ENCODE assay signal across 15 cellular contexts in the genomic region with DNA sequence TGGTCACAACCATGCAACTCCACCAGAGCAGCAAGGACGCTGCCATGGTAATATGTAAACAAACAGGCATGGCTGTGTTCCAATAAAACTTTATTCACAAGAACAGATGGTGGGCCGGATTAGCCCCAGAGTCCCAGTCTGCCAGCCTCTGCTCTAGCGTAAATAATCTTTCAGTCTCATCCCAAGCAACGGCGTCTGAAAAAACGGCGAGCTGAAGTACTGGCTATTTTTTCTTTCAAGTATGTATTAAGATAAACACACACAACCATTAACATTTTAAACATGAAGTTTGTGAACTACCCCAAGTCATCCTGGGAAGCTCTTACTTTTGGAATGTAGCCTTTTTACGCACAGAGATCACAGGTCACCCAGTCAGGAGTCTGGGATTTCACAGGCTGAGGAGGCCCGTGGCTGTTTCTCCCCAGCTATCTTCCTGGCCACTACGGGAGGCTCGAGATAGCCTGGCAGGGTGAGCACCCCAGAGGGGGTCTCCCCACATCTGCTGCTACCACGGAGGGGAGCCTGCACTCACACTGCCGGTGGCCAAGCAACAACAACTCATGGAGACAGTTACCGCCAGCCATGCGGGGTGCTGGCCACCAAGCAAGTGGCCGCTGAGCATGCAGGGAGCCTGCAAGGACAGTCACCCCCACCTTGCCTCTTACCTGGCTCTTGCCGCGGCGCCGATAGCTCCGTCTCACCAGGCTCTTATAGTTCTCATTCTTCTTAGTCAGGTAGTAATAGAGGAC.
DNase-seq lines count a peak whose midpoint lies in the region; ATAC-seq, FAIRE-seq and TF ChIP-seq lines count a peak whose summit lies in the region.
"Had no signal": no experiment of that assay in that cellular context is flagged by ENCODE, and none has a peak within 500 bp of the region (broad histone marks: within the 10 kb centered on the region; RNA-seq: fewer than 3 reads in every experiment).

No MANE protein-coding gene starts in this region.

- SMC1A ChIA-PET in GM12878 (lab: Charles Lee; ENCODE audit: uncharacterized antibody, unreplicated experiment), result no interaction called here

- no peak overlapping the region for H3K27ac Mint-ChIP-seq in stimulated activated memory B cell treated with anti-CD40 and anti-IgM and Interleukin-4, amounts not matched to agents 10 μg/mL and 1 μg/mL and 100 μg/mL, for 72 hours
- H3K27ac Mint-ChIP-seq: dendritic cell treated with granulocyte-macrophage colony-stimulating factor and Interleukin-4, amounts not matched to agents 40 ng/mL and 50 ng/mL, for 4 days had no signal

- no peak for TF ChIP-seq EP300 in GM12878 (IDR thresholded peaks at IDR 0.05; ENCODE audit: borderline replicate concordance in 1 of 2, control insufficient read depth in 1 of 2, low read depth in 2 of 2, low read length in 2 of 2)

- H2AFZ ChIP-seq in GM12878 (ENCODE audit: control insufficient read depth, low read depth, low read length), result no peak overlapping the region

- DNase-seq in GM12878 (ENCODE audit: low read depth, low spot score), result no peak
- DNase-seq in lower lobe of right lung, result no peak
- no peak for DNase-seq in activated CD4-positive, CD25-positive, alpha-beta regulatory T cell treated with anti-CD3 and anti-CD28 coated beads, Interleukin-2, amount 50 U/mL, for 72 hours
- no peak for DNase-seq in amygdala (lab: John Stamatoyannopoulos, UW)
- DNase-seq: activated naive CD4-positive, alpha-beta T cell treated with anti-CD3 and anti-CD28 coated beads, Interleukin-2, amount 50 U/mL, for 16 hours; DND-41; NCI-H226; PC-3; testis had no signal

- no peaks in the 10 kb centered on the region for H4K20me1 ChIP-seq in GM12878 (ENCODE audit: control insufficient read depth, insufficient read depth)

- no peaks in the 10 kb centered on the region for H3K9me3 Mint-ChIP-seq in stimulated activated memory B cell treated with anti-CD40 and anti-IgM and Interleukin-4, amounts not matched to agents 10 μg/mL and 1 μg/mL and 100 μg/mL, for 72 hours
- H3K9me3 Mint-ChIP-seq: dendritic cell treated with granulocyte-macrophage colony-stimulating factor and Interleukin-4, amounts not matched to agents 40 ng/mL and 50 ng/mL, for 4 days had no signal

- H3K9ac ChIP-seq in HUES6 (ENCODE audit: low read length) (no peak overlapping the region), GM12878 (ENCODE audit: control insufficient read depth, insufficient read depth, low read length) (no peak overlapping the region)

- H3K4me1 ChIP-seq in HUES6 (ENCODE audit: control insufficient read depth, insufficient read depth, low read length) (peaks cover 24% of the 10 kb centered on the region), GM12878 (ENCODE audit: control insufficient read depth, insufficient read depth, low read length) (no peaks in the 10 kb centered on the region), lower lobe of right lung (peaks cover 27% of the 10 kb centered on the region)

- intact Hi-C loops in GM12878 (cut with micrococcal nuclease; ENCODE audit: unreplicated experiment) (no loop called here), lower lobe of right lung (cut with DNase I) (no loop called here)

- no peak for TF ChIP-seq RAD21 in GM12878 (IDR thresholded peaks at IDR 0.05; ENCODE audit: insufficient read depth, low read depth, low read length)

- CTCF ChIA-PET in GM12878 (lab: Yijun Ruan, JAX), result interaction anchor here (0.7 kb wide), 1 partner anchor 115 kb away, joined by 3 read pairs; no protein-coding TSS in a partner anchor

- H3K36me3 Mint-ChIP-seq in stimulated activated memory B cell treated with anti-CD40 and anti-IgM and Interleukin-4, amounts not matched to agents 10 μg/mL and 1 μg/mL and 100 μg/mL, for 72 hours, result peaks cover 66% of the 10 kb centered on the region

- no peak for FAIRE-seq in GM12878 (lab: Jason Lieb, UNC)
- FAIRE-seq: HTR-8/SVneo had no signal

- WGBS in GM12878 (ENCODE audit: insufficient coverage, insufficient replicate concordance, low lambda C conversion rate, missing lambda C conversion rate), result 95% methylated on average over 21 of the region's 21 CpGs

- no peaks in the 10 kb centered on the region for H3K79me2 ChIP-seq in GM12878 (ENCODE audit: control insufficient read depth, insufficient read depth, low read length)

- H3K27ac ChIP-seq in 22Rv1 (peak overlapping the region; percentile 2; the same call in 1 of the 2 replicates), HUES6 (ENCODE audit: low read depth, low read length) (peak overlapping the region; percentile 33; the same call in 1 of the 2 replicates), GM12878 (ENCODE audit: control insufficient read depth, insufficient read depth) (no peak overlapping the region), lower lobe of right lung (peak overlapping the region; percentile 38)

- no peak overlapping the region for H3K4me2 ChIP-seq in GM12878 (ENCODE audit: control insufficient read depth, insufficient read depth)

- TF ChIP-seq CTCF in 22Rv1 (IDR thresholded peaks at IDR 0.05) (no peak), GM12878 (IDR thresholded peaks at IDR 0.05 in 2 of 3, conservative IDR thresholded peaks at IDR 0.05 in 1 of 3; ENCODE audit: control insufficient read depth in 2 of 3, extremely low read depth in 1 of 3, insufficient read depth in 1 of 3, low read depth in 3 of 3, low read length in 3 of 3) (no peak), lower lobe of right lung (IDR thresholded peaks at IDR 0.05) (no peak)

- RAD21 ChIA-PET in GM12878 (lab: Charles Lee; ENCODE audit: unreplicated experiment), result no interaction called here

- ATAC-seq in GM12878 (no peak), lower lobe of right lung (no peak), GM21360 (IDR thresholded peaks at IDR 0.05; ENCODE audit: unreplicated experiment) (no peak)
- no peak for ATAC-seq in stimulated activated memory B cell treated with anti-CD40 and anti-IgM and Interleukin-4, amounts not matched to agents 10 μg/mL and 1 μg/mL and 100 μg/mL, for 72 hours
- ATAC-seq: PC-3 had no signal

- no peaks in the 10 kb centered on the region for H3K4me1 Mint-ChIP-seq in stimulated activated memory B cell treated with anti-CD40 and anti-IgM and Interleukin-4, amounts not matched to agents 10 μg/mL and 1 μg/mL and 100 μg/mL, for 72 hours

- H3K9me3 ChIP-seq in HUES6 (ENCODE audit: control insufficient read depth, insufficient read depth, low read depth, low read length), result no peaks in the 10 kb centered on the region
- no peaks in the 10 kb centered on the region for H3K9me3 ChIP-seq in GM12878 (replicated peaks; ENCODE audit: control insufficient read depth, insufficient read depth, low read length)
- no peaks in the 10 kb centered on the region for H3K9me3 ChIP-seq in lower lobe of right lung
- H3K9me3 ChIP-seq: testis had no signal

- TF ChIP-seq POLR2A in GM12878 (IDR thresholded peaks at IDR 0.05; ENCODE audit: low read depth, low read length), result no peak

- in situ Hi-C loops in GM12878 (cut with MboI), result no loop called here

- BruUV-seq in GM12878 (replicated peaks; lab: Mats Ljungman, UMichigan), result no TSS peak

- POLR2A ChIA-PET in GM12878 (lab: Charles Lee), result no interaction called here

- H3K27me3 Mint-ChIP-seq in stimulated activated memory B cell treated with anti-CD40 and anti-IgM and Interleukin-4, amounts not matched to agents 10 μg/mL and 1 μg/mL and 100 μg/mL, for 72 hours, result no peaks in the 10 kb centered on the region
- H3K27me3 Mint-ChIP-seq: dendritic cell treated with granulocyte-macrophage colony-stimulating factor and Interleukin-4, amounts not matched to agents 40 ng/mL and 50 ng/mL, for 4 days had no signal

- no peak overlapping the region for H3K4me3 ChIP-seq in HUES6 (ENCODE audit: low read depth, low read length)
- no peak overlapping the region for H3K4me3 ChIP-seq in GM12878
- H3K4me3 ChIP-seq in lower lobe of right lung, result no peak overlapping the region
- H3K4me3 ChIP-seq: testis had no signal

- H3K36me3 ChIP-seq in HUES6 (ENCODE audit: control insufficient read depth, insufficient read depth, low read length), result peaks cover 64% of the 10 kb centered on the region
- peaks cover 13 to 18% of the 10 kb centered on the region in 2 experiments for H3K36me3 ChIP-seq in GM12878 (ENCODE audit: control insufficient read depth in 2 of 2, insufficient read depth in 2 of 2, low read length in 1 of 2)
- peaks cover 71% of the 10 kb centered on the region for H3K36me3 ChIP-seq in lower lobe of right lung

- H3K4me3 Mint-ChIP-seq in stimulated activated memory B cell treated with anti-CD40 and anti-IgM and Interleukin-4, amounts not matched to agents 10 μg/mL and 1 μg/mL and 100 μg/mL, for 72 hours, result no peak overlapping the region
- H3K4me3 Mint-ChIP-seq: dendritic cell treated with granulocyte-macrophage colony-stimulating factor and Interleukin-4, amounts not matched to agents 40 ng/mL and 50 ng/mL, for 4 days had no signal

- H3K27me3 ChIP-seq in HUES6 (ENCODE audit: control insufficient read depth, insufficient read depth, low read length), result no peaks in the 10 kb centered on the region
- H3K27me3 ChIP-seq in GM12878 (replicated peaks in 1 of 2; ENCODE audit: control insufficient read depth in 2 of 2, insufficient read depth in 2 of 2, low read length in 1 of 2), result no peaks in the 10 kb centered on the region
- H3K27me3 ChIP-seq in lower lobe of right lung (ENCODE audit: low read depth), result no peaks in the 10 kb centered on the region
- H3K27me3 ChIP-seq: testis had no signal

TF ChIP-seq in GM12878, 131 proteins besides CTCF, POLR2A, EP300 and RAD21 (continues in another document):
- no peak for TF ChIP-seq ZNF384 (IDR thresholded peaks at IDR 0.05; ENCODE audit: borderline replicate concordance, low read depth, low read length)
